ENCODE assay signal across 1 cellular context in the genomic region with DNA sequence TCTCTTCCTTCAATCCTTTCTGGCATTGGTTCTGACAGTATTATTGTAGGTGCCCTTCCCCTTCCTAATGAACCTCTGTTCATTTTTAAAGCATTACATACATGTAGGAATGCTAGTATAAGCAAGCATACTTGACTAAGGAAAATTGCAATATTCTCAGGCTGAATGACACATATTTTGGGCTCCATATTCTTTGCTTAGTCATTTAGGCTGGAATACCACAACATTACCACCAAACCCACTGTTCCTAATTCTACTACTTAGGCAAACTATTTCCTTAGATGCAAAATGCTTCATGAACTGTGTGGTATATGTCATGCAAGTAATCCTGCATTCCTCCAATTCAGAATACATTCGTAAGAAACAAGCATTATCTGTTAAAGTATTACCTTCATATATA.
TF ChIP-seq lines count a peak whose summit lies in the region.

No MANE protein-coding gene starts in this region.

TF ChIP-seq in IMR-90, 13 proteins besides CTCF, POLR2A, EP300 and RAD21:
- TF ChIP-seq CEBPB (IDR thresholded peaks at IDR 0.05; ENCODE audit: low read depth, low read length) (peak; percentile 86), MAFK (IDR thresholded peaks at IDR 0.05; ENCODE audit: low read depth, low read length) (peak; percentile 61; the same call in 1 of the 2 replicates), FOS (IDR thresholded peaks at IDR 0.05; ENCODE audit: low read depth, low read length) (peak; percentile 65), NFE2L2 (IDR thresholded peaks at IDR 0.05; ENCODE audit: low read depth, low read length) (peak; percentile 84), RFX5 (IDR thresholded peaks at IDR 0.05; ENCODE audit: low read depth, low read length) (no peak)
